Comparison of ENCODE assay signal across 1 cellular context in genomic region chr9:136238342-136238732, GRCh38.
TF ChIP-seq lines count a peak whose summit lies in the region.

No MANE protein-coding gene starts in this region.

TF ChIP-seq in GM12878, 131 proteins besides CTCF, POLR2A, EP300 and RAD21:
- TF ChIP-seq TARDBP (IDR thresholded peaks at IDR 0.05; ENCODE audit: borderline replicate concordance) (no peak), SMARCA5 (IDR thresholded peaks at IDR 0.05) (no peak), RCOR1 (conservative IDR thresholded peaks at IDR 0.05; ENCODE audit: low read depth, low read length) (no peak), ATF3 (IDR thresholded peaks at IDR 0.05; ENCODE audit: borderline replicate concordance, extremely low read depth, low read depth, low read length) (no peak), NFYA (IDR thresholded peaks at IDR 0.05; ENCODE audit: borderline replicate concordance, low read depth, low read length) (no peak), MTA3 (IDR thresholded peaks at IDR 0.05; ENCODE audit: borderline replicate concordance, low read length) (no peak), ASH2L (IDR thresholded peaks at IDR 0.05; ENCODE audit: borderline replicate concordance, low read depth) (no peak), MTA2 (IDR thresholded peaks at IDR 0.05; ENCODE audit: low read depth) (no peak), YY1 (IDR thresholded peaks at IDR 0.05; ENCODE audit: low read depth, low read length) (no peak), STAT3 (IDR thresholded peaks at IDR 0.05; ENCODE audit: low read depth, low read length) (no peak), IKZF1 (conservative IDR thresholded peaks at IDR 0.05) (no peak), MXI1 (IDR thresholded peaks at IDR 0.05; ENCODE audit: low read depth, low read length) (no peak), PML (IDR thresholded peaks at IDR 0.05; ENCODE audit: low read length) (no peak), POLR2AphosphoS2 (IDR thresholded peaks at IDR 0.05; ENCODE audit: low read depth, low read length) (no peak), CBX5 (IDR thresholded peaks at IDR 0.05; ENCODE audit: low read depth) (no peak)
- TF ChIP-seq, protein P1, sequence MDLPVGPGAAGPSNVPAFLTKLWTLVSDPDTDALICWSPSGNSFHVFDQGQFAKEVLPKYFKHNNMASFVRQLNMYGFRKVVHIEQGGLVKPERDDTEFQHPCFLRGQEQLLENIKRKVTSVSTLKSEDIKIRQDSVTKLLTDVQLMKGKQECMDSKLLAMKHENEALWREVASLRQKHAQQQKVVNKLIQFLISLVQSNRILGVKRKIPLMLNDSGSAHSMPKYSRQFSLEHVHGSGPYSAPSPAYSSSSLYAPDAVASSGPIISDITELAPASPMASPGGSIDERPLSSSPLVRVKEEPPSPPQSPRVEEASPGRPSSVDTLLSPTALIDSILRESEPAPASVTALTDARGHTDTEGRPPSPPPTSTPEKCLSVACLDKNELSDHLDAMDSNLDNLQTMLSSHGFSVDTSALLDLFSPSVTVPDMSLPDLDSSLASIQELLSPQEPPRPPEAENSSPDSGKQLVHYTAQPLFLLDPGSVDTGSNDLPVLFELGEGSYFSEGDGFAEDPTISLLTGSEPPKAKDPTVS (IDR thresholded peaks at IDR 0.05; ENCODE audit: low read depth, low read length) = no peak
- TF ChIP-seq, protein P2, sequence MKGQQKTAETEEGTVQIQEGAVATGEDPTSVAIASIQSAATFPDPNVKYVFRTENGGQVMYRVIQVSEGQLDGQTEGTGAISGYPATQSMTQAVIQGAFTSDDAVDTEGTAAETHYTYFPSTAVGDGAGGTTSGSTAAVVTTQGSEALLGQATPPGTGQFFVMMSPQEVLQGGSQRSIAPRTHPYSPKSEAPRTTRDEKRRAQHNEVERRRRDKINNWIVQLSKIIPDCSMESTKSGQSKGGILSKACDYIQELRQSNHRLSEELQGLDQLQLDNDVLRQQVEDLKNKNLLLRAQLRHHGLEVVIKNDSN (IDR thresholded peaks at IDR 0.05; ENCODE audit: borderline replicate concordance, extremely low read length, insufficient read depth, low read depth, low read length) = no peak
